In the genomic region with DNA sequence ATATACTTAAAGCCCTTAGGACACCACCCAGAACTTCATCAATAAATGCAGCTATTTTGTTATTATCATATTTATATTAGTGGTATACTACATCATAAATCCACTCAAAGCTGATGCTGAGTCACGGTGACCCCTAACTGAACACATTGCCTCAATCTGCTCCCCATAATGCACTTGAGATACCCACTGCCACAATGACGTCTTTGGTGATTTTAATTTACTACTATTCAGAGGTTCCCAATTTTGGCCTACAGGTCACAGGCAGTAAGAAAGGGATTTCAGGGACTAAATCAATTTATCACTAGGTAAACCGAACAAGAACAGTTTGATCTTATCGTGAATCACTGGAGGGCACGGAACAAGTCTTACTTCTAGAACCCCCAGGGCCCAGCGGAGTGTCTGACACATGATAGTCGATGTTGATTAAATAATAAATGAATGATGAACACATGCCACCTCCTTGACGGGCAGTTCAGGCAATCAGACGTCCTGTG, we compare ENCODE assay signal across 8 cellular contexts. TPM values are rescaled to one million over a fixed set of nuclear protein-coding genes. Genes with fewer than 3 reads are reported as not detected.
DNase-seq lines count a peak whose midpoint lies in the region; ATAC-seq, FAIRE-seq and TF ChIP-seq lines count a peak whose summit lies in the region.

No MANE protein-coding gene starts in this region.

- H3K4me3 ChIP-seq in esophagus (ENCODE audit: low read depth in 1 of 2, low read length in 2 of 2) (peak overlapping the region; percentile 29 to 90), parathyroid adenoma (ENCODE audit: low read depth, low read length) (peak overlapping the region; percentile 58)

- FAIRE-seq in GM12892 (lab: Jason Lieb, UNC): no peak

- peaks cover 8% of the 10 kb centered on the region for H3K79me2 ChIP-seq in parathyroid adenoma

- CTCF ChIA-PET in RWPE1 (lab: Yijun Ruan, JAX): interaction anchor here (0.7 to 1.4 kb wide), 5 partner anchors 31 to 150 kb away, joined by 3 to 8 read pairs (median 4); no protein-coding TSS in a partner anchor

- ATAC-seq in HG03521 (IDR thresholded peaks at IDR 0.05; ENCODE audit: unreplicated experiment): no peak

- H3K4me2 ChIP-seq in parathyroid adenoma (ENCODE audit: low read length): peak overlapping the region; percentile 75

- POLR2A ChIA-PET in RWPE1 (lab: Yijun Ruan, JAX; ENCODE audit: low non-redundant PET): no interaction called here

- WGBS in esophagus, 2 donors: 22 to 28% methylated on average over 9 of the region's 9 CpGs

- no peak for TF ChIP-seq CTCF in RWPE1 (conservative IDR thresholded peaks at IDR 0.05; ENCODE audit: low read depth)
- TF ChIP-seq CTCF in parathyroid adenoma (IDR thresholded peaks at IDR 0.05): no peak

- H3K4me1 ChIP-seq in ES-I3 (ENCODE audit: insufficient read depth, low read length) (peaks cover 9% of the 10 kb centered on the region; the same call in 1 of the 2 replicates), esophagus (ENCODE audit: control insufficient read depth in 2 of 2, insufficient read depth in 2 of 2, low read length in 1 of 2) (peaks cover 0 to 5% of the 10 kb centered on the region in 2 donors), parathyroid adenoma (peaks cover 4% of the 10 kb centered on the region)

- H3K27me3 ChIP-seq in esophagus (ENCODE audit: control insufficient read depth in 1 of 2, insufficient read depth in 2 of 2, low read length in 2 of 2) (no peaks in the 10 kb centered on the region), parathyroid adenoma (ENCODE audit: control insufficient read depth, insufficient read depth, low read length) (no peaks in the 10 kb centered on the region)

- H3K9me3 ChIP-seq in ES-I3 (ENCODE audit: control insufficient read depth, insufficient read depth, low read length) (no peaks in the 10 kb centered on the region), esophagus (ENCODE audit: control insufficient read depth in 2 of 2, insufficient read depth in 1 of 2, low read depth in 1 of 2, low read length in 1 of 2) (no peaks in the 10 kb centered on the region), parathyroid adenoma (ENCODE audit: control insufficient read depth, low read length) (no peaks in the 10 kb centered on the region)

- H3K9ac ChIP-seq in ES-I3 (ENCODE audit: low read depth, low read length): peak overlapping the region; percentile 89; the same call in 1 of the 2 replicates
- H3K9ac ChIP-seq in parathyroid adenoma: no peak overlapping the region

- DNase-seq in RWPE1 (ENCODE audit: low spot score): no peak
- no peak for DNase-seq in GM12892 (ENCODE audit: insufficient read length)
- DNase-seq in HuH-7 (ENCODE audit: low spot score): no peak
- no peak for DNase-seq in D341Med (ENCODE audit: low spot score)

- peak overlapping the region; percentile 93 for H2AFZ ChIP-seq in parathyroid adenoma

- H3K27ac ChIP-seq in RWPE1 (peak overlapping the region; percentile 90), esophagus (ENCODE audit: low read depth in 2 of 2, low read length in 1 of 2) (peak overlapping the region; percentile 70 to 90), parathyroid adenoma (peak overlapping the region; percentile 82)

- TF ChIP-seq POLR2A in GM12892 (IDR thresholded peaks at IDR 0.05; ENCODE audit: low read depth, low read length): no peak

- H3K36me3 ChIP-seq in ES-I3 (ENCODE audit: insufficient read depth, low read length) (no peaks in the 10 kb centered on the region), esophagus (ENCODE audit: control insufficient read depth in 2 of 2, insufficient read depth in 2 of 2, low read length in 1 of 2) (no peaks in the 10 kb centered on the region), parathyroid adenoma (ENCODE audit: control insufficient read depth, insufficient read depth, low read length) (no peaks in the 10 kb centered on the region)

RNA-seq across cellular contexts. Expression of gene CHD1L, which starts 0.5 kb away (rescaled TPM):
- 10 to 100 TPM; 11.4 to 11.5 TPM for polyA plus RNA-seq in esophagus
- 40.2 TPM for polyA plus RNA-seq in GM12892 (2012; ENCODE audit: missing spikeins)

RNA-seq across cellular contexts. Expression of gene FMO5, which starts 16.9 kb away (rescaled TPM):
- polyA plus RNA-seq in esophagus: under 1 TPM; 0.69 to 0.86 TPM
- polyA plus RNA-seq in GM12892 (2012; ENCODE audit: missing spikeins): 1.5 TPM
